8 cellular contexts compared by ENCODE assay signal in the genomic region with DNA sequence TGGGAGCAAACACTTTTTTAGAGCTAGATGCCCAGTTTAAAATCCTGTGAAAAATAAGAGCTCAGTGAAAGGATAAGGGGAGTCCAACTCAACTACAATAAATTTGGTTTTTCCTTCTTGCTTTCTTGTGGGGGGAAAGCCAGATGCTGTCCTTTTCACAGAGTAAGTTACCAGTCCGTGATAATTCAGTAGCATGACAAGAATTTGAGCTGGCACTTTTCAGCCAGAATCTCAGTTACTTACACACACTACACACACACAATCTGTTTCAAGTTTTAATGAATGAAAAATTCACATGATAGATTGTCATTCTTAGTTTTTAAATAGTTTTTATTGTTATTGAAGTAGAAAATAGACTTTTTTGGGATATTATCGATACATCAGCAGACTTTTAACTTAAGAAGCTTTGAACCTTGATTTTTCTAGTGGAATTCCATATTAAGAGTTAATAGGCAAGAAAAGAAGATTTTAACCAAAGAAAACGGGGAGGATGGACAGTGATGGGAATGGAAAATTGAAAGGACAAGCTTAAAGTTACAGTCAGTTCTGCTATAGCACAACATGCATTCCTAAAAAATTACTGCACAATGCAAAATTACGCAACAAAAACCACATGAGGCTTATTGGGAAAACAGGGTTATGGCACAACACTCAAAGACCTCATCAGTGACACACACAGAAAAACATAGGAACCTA. TPM values are rescaled to one million over a fixed set of nuclear protein-coding genes. Genes with fewer than 3 reads are reported as not detected.
DNase-seq lines count a peak whose midpoint lies in the region; TF ChIP-seq lines count a peak whose summit lies in the region.

No MANE protein-coding gene starts in this region.

- peaks cover 20% of the 10 kb centered on the region for H3K36me3 ChIP-seq in CD4-positive, alpha-beta memory T cell (ENCODE audit: insufficient read depth, low read length)
- H3K36me3 ChIP-seq in endodermal cell (ENCODE audit: control insufficient read depth, insufficient read depth, low read length): peaks cover 44% of the 10 kb centered on the region
- H3K36me3 ChIP-seq in SJCRH30: no peaks in the 10 kb centered on the region; the same call in 1 of the 2 replicates

- no peaks in the 10 kb centered on the region for H3K9me3 ChIP-seq in CD4-positive, alpha-beta memory T cell (ENCODE audit: control insufficient read depth in 1 of 2, low read length in 2 of 2)
- H3K9me3 ChIP-seq in endodermal cell (ENCODE audit: control insufficient read depth, low read length): no peaks in the 10 kb centered on the region
- H3K9me3 ChIP-seq in SJCRH30 (replicated peaks): no peaks in the 10 kb centered on the region

- peaks cover 77 to 98% (median 90%) of the 10 kb centered on the region in 4 donors for H3K4me1 Mint-ChIP-seq in CD4-positive, alpha-beta memory T cell
- peaks cover 32% of the 10 kb centered on the region for H3K4me1 Mint-ChIP-seq in endodermal cell

- intact Hi-C loops in CD4-positive, alpha-beta memory T cell (cut with micrococcal nuclease): loop anchor here (5.0 kb wide), 1 partner anchor 114 kb away; a partner anchor contains a TSS

- H3K27me3 ChIP-seq in CD4-positive, alpha-beta memory T cell (ENCODE audit: insufficient read depth, low read length): no peaks in the 10 kb centered on the region
- H3K27me3 ChIP-seq in endodermal cell (ENCODE audit: control insufficient read depth, insufficient read depth, low read length, poor library complexity, severe bottlenecking) (no peaks in the 10 kb centered on the region), SJCRH30 (no peaks in the 10 kb centered on the region)

- peaks cover 97% of the 10 kb centered on the region for H3K4me1 ChIP-seq in CD4-positive, alpha-beta memory T cell (ENCODE audit: insufficient read depth, low read length)
- H3K4me1 ChIP-seq in endodermal cell (ENCODE audit: control insufficient read depth, insufficient read depth, low read length): peaks cover 21% of the 10 kb centered on the region
- no peaks in the 10 kb centered on the region for H3K4me1 ChIP-seq in SJCRH30

- peak overlapping the region; percentile 83 to 94 (median 91) for H3K27ac Mint-ChIP-seq in CD4-positive, alpha-beta memory T cell
- H3K27ac Mint-ChIP-seq in endodermal cell: no peak overlapping the region

- H3K36me3 Mint-ChIP-seq in CD4-positive, alpha-beta memory T cell: peaks cover 32 to 44% of the 10 kb centered on the region in 2 donors
- peaks cover 25% of the 10 kb centered on the region for H3K36me3 Mint-ChIP-seq in endodermal cell (ENCODE audit: low read depth)

- no peaks in the 10 kb centered on the region for H3K27me3 Mint-ChIP-seq in CD4-positive, alpha-beta memory T cell
- H3K27me3 Mint-ChIP-seq in endodermal cell (ENCODE audit: insufficient read depth): no peaks in the 10 kb centered on the region

- no peak for TF ChIP-seq CTCF in endodermal cell (conservative IDR thresholded peaks at IDR 0.05)

- H3K9me3 Mint-ChIP-seq in CD4-positive, alpha-beta memory T cell: no peaks in the 10 kb centered on the region
- no peaks in the 10 kb centered on the region for H3K9me3 Mint-ChIP-seq in endodermal cell

- H3K9ac ChIP-seq in endodermal cell (ENCODE audit: extremely low read depth, low read length, poor library complexity, severe bottlenecking): no peak overlapping the region

- H3K4me3 ChIP-seq in CD4-positive, alpha-beta memory T cell (ENCODE audit: low read length in 2 of 2): no peak overlapping the region
- H3K4me3 ChIP-seq in endodermal cell (ENCODE audit: low read length) (no peak overlapping the region), SJCRH30 (no peak overlapping the region)

- CTCF ChIA-PET in CD4-positive, alpha-beta memory T cell (lab: Charles Lee; ENCODE audit: partially characterized antibody): interaction anchor here (6.7 to 29.4 kb wide), 3 partner anchors 13 to 47 kb away, joined by 40 to 875 read pairs (median 179); a partner anchor contains a TSS

- peak overlapping the region; percentile 0 for H3K27ac ChIP-seq in CD4-positive, alpha-beta memory T cell (ENCODE audit: low read depth, low read length)
- H3K27ac ChIP-seq in endodermal cell (ENCODE audit: low read depth, low read length) (peak overlapping the region; percentile 13), SJCRH30 (no peak overlapping the region)

- DNase-seq in CD4-positive, alpha-beta memory T cell: no peak
- DNase-seq in NCI-H460 (ENCODE audit: extremely low read depth, low read depth) (peak; percentile 46), endodermal cell (no peak), non-pigmented ciliary epithelial cell (ENCODE audit: low read depth) (peak; percentile 95), hippocampal formation (lab: John Stamatoyannopoulos, UW) (no peak), SJCRH30 (no peak), cortex of kidney (lab: John Stamatoyannopoulos, UW) (no peak), RKO (ENCODE audit: low spot score) (no peak)

- WGBS in endodermal cell (ENCODE audit: insufficient coverage in 1 of 2, insufficient read length in 1 of 2), 2 experiments: 93 to 100% methylated on average over 1 to 4 of the region's 4 CpGs

- POLR2A ChIA-PET in CD4-positive, alpha-beta memory T cell (lab: Charles Lee; ENCODE audit: partially characterized antibody): interaction anchor here (0.7 to 13.9 kb wide), 5 partner anchors 9 to 47 kb away, joined by 3 to 347 read pairs (median 5); a partner anchor contains a TSS

- H3K4me3 Mint-ChIP-seq in CD4-positive, alpha-beta memory T cell: peak overlapping the region in 7 of 8 donors; percentile 66 to 89 (median 79)
- H3K4me3 Mint-ChIP-seq in endodermal cell: no peak overlapping the region

RNA-seq across cellular contexts. Expression of a gene that starts 47.0 kb away (rescaled TPM):
- 10 to 100 TPM; 65.7 to 68.1 TPM for total RNA-seq in CD4-positive, alpha-beta memory T cell
- polyA plus RNA-seq in CD4-positive, alpha-beta memory T cell: 100 to 1,000 TPM; 127 to 152 TPM
- total RNA-seq in NCI-H460 (2014; rRNA removed; shearing (Covaris generic)): 76.7 and 79.8 TPM in 2 replicates
- polyA plus RNA-seq in NCI-H460 (2014; cell fraction: nucleus; rRNA removed): 65.8 and 150 TPM in 2 replicates
- total RNA-seq in endodermal cell: 100 to 1,000 TPM in 1 of 2 donors, 10 to 100 TPM in 1; 99.7 to 109 TPM
- polyA plus RNA-seq in endodermal cell (2013, experiment 1 of 2): 115 TPM
- polyA plus RNA-seq in endodermal cell (2013, experiment 2 of 2): 104 TPM
- 73.6 and 76.1 TPM in 2 replicates for total RNA-seq in SJCRH30 (2014; rRNA removed; shearing (Covaris generic))

Comparison
In these comparisons a context has a peak if more than half of its experiments do, and no peak if none do; other contexts are left out.
1. DNase-seq: peak in NCI-H460 (single experiment) and non-pigmented ciliary epithelial cell (single experiment); none in CD4-positive, alpha-beta memory T cell (0 of 5), endodermal cell (single experiment), hippocampal formation (0 of 2), SJCRH30 (0 of 2), cortex of kidney (single experiment) and RKO (single experiment).